Comparison of ENCODE assay signal across 16 cellular contexts in genomic region chr12:32843528-32844095, GRCh38. TPM values are rescaled to one million over a fixed set of nuclear protein-coding genes. Genes with fewer than 3 reads are reported as not detected.
DNase-seq lines count a peak whose midpoint lies in the region; ATAC-seq and TF ChIP-seq lines count a peak whose summit lies in the region.
"Had no signal": no experiment of that assay in that cellular context is flagged by ENCODE, and none has a peak within 500 bp of the region (broad histone marks: within the 10 kb centered on the region; RNA-seq: fewer than 3 reads in every experiment).

No MANE protein-coding gene starts in this region.

- no peak for TF ChIP-seq RAD21 in Ishikawa (IDR thresholded peaks at IDR 0.05; ENCODE audit: low read depth)

- H3K9ac ChIP-seq in adipocyte (ENCODE audit: low read length) (peak overlapping the region; percentile 1), iPS-15b (ENCODE audit: low read depth, low read length) (peak overlapping the region; percentile 5)
- H3K9ac ChIP-seq: BLaER1 treated with 17β-estradiol and CSF1 and Interleukin-3, amounts not matched to agents 10 nM and 100 nM had no signal

- H3K4me1 ChIP-seq in adipocyte (ENCODE audit: control insufficient read depth, insufficient read depth, low read length) (peaks cover 14% of the 10 kb centered on the region), iPS-15b (ENCODE audit: control insufficient read depth, insufficient read depth, low read length) (peaks cover 12% of the 10 kb centered on the region)
- H3K4me1 ChIP-seq: BLaER1 treated with 17β-estradiol and CSF1 and Interleukin-3, amounts not matched to agents 10 nM and 100 nM; vagina had no signal

- H3K27me3 ChIP-seq in adipocyte (replicated peaks; ENCODE audit: control insufficient read depth, insufficient read depth, low read length) = no peaks in the 10 kb centered on the region
- no peaks in the 10 kb centered on the region for H3K27me3 ChIP-seq in iPS-15b (ENCODE audit: control insufficient read depth, insufficient read depth, low read length)
- H3K27me3 ChIP-seq: BLaER1 treated with 17β-estradiol and CSF1 and Interleukin-3, amounts not matched to agents 10 nM and 100 nM; vagina had no signal

- TF ChIP-seq EP300 in Ishikawa (IDR thresholded peaks at IDR 0.05; ENCODE audit: borderline replicate concordance) = no peak

- no peak overlapping the region for H3K4me3 ChIP-seq in adipocyte (ENCODE audit: low read length)
- H3K4me3 ChIP-seq in iPS-15b (ENCODE audit: low read depth, low read length) = no peak overlapping the region
- H3K4me3 ChIP-seq: BLaER1 treated with 17β-estradiol and CSF1 and Interleukin-3, amounts not matched to agents 10 nM and 100 nM; vagina had no signal

- no peak for DNase-seq in adipocyte (ENCODE audit: low read depth)
- DNase-seq in renal cortical epithelial cell (ENCODE audit: low read depth) = peak; percentile 69
- DNase-seq in T-helper 2 cell = no peak
- no peak for DNase-seq in activated naive CD4-positive, alpha-beta T cell (lab: John Stamatoyannopoulos, UW)
- DNase-seq: activated CD4-positive, alpha-beta T cell treated with anti-CD3 and anti-CD28 coated beads for 4 hours; foreskin fibroblast; kidney glomerular epithelial cell; natural killer cell; NCI-H526; stimulated activated naive B cell treated with anti-CD40 and anti-IgM and Interleukin-4, amounts not matched to agents 10 μg/mL and 1 μg/mL and 100 μg/mL, for 72 hours had no signal

- H3K36me3 ChIP-seq in adipocyte (ENCODE audit: control insufficient read depth, insufficient read depth, low read length, severe bottlenecking) (peaks cover 8% of the 10 kb centered on the region), iPS-15b (ENCODE audit: control insufficient read depth, insufficient read depth, low read length) (peaks cover 6% of the 10 kb centered on the region)
- H3K36me3 ChIP-seq: BLaER1 treated with 17β-estradiol and CSF1 and Interleukin-3, amounts not matched to agents 10 nM and 100 nM; vagina had no signal

- no peak for ATAC-seq in HG03342 (IDR thresholded peaks at IDR 0.05; ENCODE audit: unreplicated experiment)
- ATAC-seq: natural killer cell; stimulated activated naive B cell treated with anti-CD40 and anti-IgM and Interleukin-4, amounts not matched to agents 10 μg/mL and 1 μg/mL and 100 μg/mL, for 72 hours had no signal

- no peaks in the 10 kb centered on the region for H3K9me3 ChIP-seq in adipocyte (ENCODE audit: control insufficient read depth, low read length)
- H3K9me3 ChIP-seq in iPS-15b (ENCODE audit: control insufficient read depth, insufficient read depth, low read length) = no peaks in the 10 kb centered on the region
- H3K9me3 ChIP-seq: BLaER1 treated with 17β-estradiol and CSF1 and Interleukin-3, amounts not matched to agents 10 nM and 100 nM; vagina had no signal

TF ChIP-seq in Ishikawa, 13 proteins besides CTCF, POLR2A, EP300 and RAD21:
- TF ChIP-seq CEBPB (IDR thresholded peaks at IDR 0.05) (peak; percentile 75), MAX (IDR thresholded peaks at IDR 0.05) (no peak), REST (IDR thresholded peaks at IDR 0.05; ENCODE audit: low read depth) (no peak), CREB1 (IDR thresholded peaks at IDR 0.05; ENCODE audit: low read depth) (no peak), ZBTB7A (IDR thresholded peaks at IDR 0.05; ENCODE audit: low read depth) (no peak), TEAD4 (IDR thresholded peaks at IDR 0.05) (no peak), TCF12 (IDR thresholded peaks at IDR 0.05; ENCODE audit: low read depth) (no peak)
TF ChIP-seq in Ishikawa: peak in this region for 1.

RNA-seq across cellular contexts. Expression of gene PKP2, which starts 53.0 kb away (rescaled TPM):
- total RNA-seq in renal cortical epithelial cell = 9.9 and 10.7 TPM in 2 replicates
- total RNA-seq: RPMI7951 had no signal
